1 cellular context compared by ENCODE assay signal in the genomic region with DNA sequence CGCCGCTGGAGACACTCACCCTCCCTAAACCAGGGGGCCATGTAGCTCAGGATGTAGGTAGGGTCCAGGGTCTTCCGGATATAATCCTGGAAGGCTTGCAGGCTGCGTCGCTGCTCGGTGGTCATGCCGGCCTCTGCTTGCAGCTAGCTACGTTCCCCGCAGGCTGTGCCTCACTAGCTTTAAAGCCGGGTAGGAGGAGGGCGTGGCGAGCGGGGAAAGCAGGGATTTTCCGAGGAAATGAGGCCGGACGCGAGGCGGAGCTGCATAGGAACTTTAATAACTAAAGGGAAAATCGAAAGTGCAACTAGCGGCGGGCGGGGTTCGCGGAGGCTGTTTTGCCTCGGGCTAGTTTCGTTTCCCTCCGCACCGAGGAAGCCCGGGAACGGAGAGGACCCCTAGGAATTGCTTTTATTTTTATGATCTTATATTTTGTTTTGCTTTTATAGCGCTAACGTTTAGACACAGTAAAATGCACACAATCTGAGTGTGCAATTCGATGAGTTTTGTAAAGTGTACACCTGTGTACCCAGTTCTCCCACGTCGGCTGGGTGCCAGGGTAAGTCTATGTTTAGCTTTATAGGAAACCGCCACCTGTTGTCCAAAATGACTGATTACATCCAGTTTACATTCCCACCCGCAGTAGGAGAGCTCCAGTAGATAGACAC.
TF ChIP-seq lines count a peak whose summit lies in the region.

TSS of gene RIGI (minus strand) at position 155 of the 665 bp plus-strand sequence. CDS start at position 125, 30 bp downstream.

TF ChIP-seq in HEK293, 187 proteins besides CTCF, POLR2A, EP300 and RAD21 (continued from another document):
- TF ChIP-seq, protein P1, sequence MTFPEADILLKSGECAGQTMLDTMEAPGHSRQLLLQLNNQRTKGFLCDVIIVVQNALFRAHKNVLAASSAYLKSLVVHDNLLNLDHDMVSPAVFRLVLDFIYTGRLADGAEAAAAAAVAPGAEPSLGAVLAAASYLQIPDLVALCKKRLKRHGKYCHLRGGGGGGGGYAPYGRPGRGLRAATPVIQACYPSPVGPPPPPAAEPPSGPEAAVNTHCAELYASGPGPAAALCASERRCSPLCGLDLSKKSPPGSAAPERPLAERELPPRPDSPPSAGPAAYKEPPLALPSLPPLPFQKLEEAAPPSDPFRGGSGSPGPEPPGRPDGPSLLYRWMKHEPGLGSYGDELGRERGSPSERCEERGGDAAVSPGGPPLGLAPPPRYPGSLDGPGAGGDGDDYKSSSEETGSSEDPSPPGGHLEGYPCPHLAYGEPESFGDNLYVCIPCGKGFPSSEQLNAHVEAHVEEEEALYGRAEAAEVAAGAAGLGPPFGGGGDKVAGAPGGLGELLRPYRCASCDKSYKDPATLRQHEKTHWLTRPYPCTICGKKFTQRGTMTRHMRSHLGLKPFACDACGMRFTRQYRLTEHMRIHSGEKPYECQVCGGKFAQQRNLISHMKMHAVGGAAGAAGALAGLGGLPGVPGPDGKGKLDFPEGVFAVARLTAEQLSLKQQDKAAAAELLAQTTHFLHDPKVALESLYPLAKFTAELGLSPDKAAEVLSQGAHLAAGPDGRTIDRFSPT (tag by site-specific recombination; IDR thresholded peaks at IDR 0.05) = peak; percentile 35; the same call in 1 of the 2 replicates
- TF ChIP-seq ZNF660 (tag by site-specific recombination; IDR thresholded peaks at IDR 0.05) (peak; percentile 18; the same call in 1 of the 2 replicates), SP7 (tag by site-specific recombination; IDR thresholded peaks at IDR 0.05) (peak; percentile 53), ZNF513 (tag by site-specific recombination; IDR thresholded peaks at IDR 0.05) (no peak), ZNF510 (tag by site-specific recombination; IDR thresholded peaks at IDR 0.05; ENCODE audit: insufficient replicate concordance) (no peak), ZNF155 (tag by site-specific recombination; IDR thresholded peaks at IDR 0.05) (no peak), ZNF311 (tag by site-specific recombination; IDR thresholded peaks at IDR 0.05; ENCODE audit: borderline replicate concordance) (no peak), ZNF776 (tag by site-specific recombination; IDR thresholded peaks at IDR 0.05; ENCODE audit: borderline replicate concordance) (no peak), PRDM1 (tag by site-specific recombination; IDR thresholded peaks at IDR 0.05) (peak; percentile 68; the same call in 1 of the 2 replicates), ZNF585B (tag by site-specific recombination; IDR thresholded peaks at IDR 0.05) (no peak), KLF10 (tag by site-specific recombination; IDR thresholded peaks at IDR 0.05) (peak; percentile 64), ZNF658 (tag by site-specific recombination; IDR thresholded peaks at IDR 0.05) (no peak), IKZF3 (tag by site-specific recombination; IDR thresholded peaks at IDR 0.05) (peak; percentile 64), ZNF792 (tag by site-specific recombination; IDR thresholded peaks at IDR 0.05) (no peak), TCF7L2 (IDR thresholded peaks at IDR 0.05; ENCODE audit: borderline replicate concordance, low read depth, low read length) (0 out of 2 replicates have a peak, but pooled peaks have one; percentile 15), ZNF560 (tag by site-specific recombination; IDR thresholded peaks at IDR 0.05; ENCODE audit: borderline replicate concordance) (no peak), ZNF248 (tag by site-specific recombination; IDR thresholded peaks at IDR 0.05) (no peak), GLIS1 (tag by site-specific recombination; IDR thresholded peaks at IDR 0.05) (peak; percentile 71), ZFHX2 (tag by site-specific recombination; conservative IDR thresholded peaks at IDR 0.05) (peak; percentile 24; the same call in 1 of the 2 replicates)
- TF ChIP-seq, protein P2, sequence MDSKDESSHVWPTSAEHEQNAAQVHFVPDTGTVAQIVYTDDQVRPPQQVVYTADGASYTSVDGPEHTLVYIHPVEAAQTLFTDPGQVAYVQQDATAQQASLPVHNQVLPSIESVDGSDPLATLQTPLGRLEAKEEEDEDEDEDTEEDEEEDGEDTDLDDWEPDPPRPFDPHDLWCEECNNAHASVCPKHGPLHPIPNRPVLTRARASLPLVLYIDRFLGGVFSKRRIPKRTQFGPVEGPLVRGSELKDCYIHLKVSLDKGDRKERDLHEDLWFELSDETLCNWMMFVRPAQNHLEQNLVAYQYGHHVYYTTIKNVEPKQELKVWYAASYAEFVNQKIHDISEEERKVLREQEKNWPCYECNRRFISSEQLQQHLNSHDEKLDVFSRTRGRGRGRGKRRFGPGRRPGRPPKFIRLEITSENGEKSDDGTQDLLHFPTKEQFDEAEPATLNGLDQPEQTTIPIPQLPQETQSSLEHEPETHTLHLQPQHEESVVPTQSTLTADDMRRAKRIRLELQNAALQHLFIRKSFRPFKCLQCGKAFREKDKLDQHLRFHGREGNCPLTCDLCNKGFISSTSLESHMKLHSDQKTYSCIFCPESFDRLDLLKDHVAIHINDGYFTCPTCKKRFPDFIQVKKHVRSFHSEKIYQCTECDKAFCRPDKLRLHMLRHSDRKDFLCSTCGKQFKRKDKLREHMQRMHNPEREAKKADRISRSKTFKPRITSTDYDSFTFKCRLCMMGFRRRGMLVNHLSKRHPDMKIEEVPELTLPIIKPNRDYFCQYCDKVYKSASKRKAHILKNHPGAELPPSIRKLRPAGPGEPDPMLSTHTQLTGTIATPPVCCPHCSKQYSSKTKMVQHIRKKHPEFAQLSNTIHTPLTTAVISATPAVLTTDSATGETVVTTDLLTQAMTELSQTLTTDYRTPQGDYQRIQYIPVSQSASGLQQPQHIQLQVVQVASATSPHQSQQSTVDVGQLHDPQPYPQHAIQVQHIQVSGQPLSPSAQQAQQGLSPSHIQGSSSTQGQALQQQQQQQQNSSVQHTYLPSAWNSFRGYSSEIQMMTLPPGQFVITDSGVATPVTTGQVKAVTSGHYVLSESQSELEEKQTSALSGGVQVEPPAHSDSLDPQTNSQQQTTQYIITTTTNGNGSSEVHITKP (tag by site-specific recombination; IDR thresholded peaks at IDR 0.05) = peak; percentile 65
- TF ChIP-seq, protein P3, sequence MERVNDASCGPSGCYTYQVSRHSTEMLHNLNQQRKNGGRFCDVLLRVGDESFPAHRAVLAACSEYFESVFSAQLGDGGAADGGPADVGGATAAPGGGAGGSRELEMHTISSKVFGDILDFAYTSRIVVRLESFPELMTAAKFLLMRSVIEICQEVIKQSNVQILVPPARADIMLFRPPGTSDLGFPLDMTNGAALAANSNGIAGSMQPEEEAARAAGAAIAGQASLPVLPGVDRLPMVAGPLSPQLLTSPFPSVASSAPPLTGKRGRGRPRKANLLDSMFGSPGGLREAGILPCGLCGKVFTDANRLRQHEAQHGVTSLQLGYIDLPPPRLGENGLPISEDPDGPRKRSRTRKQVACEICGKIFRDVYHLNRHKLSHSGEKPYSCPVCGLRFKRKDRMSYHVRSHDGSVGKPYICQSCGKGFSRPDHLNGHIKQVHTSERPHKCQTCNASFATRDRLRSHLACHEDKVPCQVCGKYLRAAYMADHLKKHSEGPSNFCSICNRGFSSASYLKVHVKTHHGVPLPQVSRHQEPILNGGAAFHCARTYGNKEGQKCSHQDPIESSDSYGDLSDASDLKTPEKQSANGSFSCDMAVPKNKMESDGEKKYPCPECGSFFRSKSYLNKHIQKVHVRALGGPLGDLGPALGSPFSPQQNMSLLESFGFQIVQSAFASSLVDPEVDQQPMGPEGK (tag by site-specific recombination; IDR thresholded peaks at IDR 0.05) = peak; percentile 41; the same call in 1 of the 2 replicates
- TF ChIP-seq, protein P4, sequence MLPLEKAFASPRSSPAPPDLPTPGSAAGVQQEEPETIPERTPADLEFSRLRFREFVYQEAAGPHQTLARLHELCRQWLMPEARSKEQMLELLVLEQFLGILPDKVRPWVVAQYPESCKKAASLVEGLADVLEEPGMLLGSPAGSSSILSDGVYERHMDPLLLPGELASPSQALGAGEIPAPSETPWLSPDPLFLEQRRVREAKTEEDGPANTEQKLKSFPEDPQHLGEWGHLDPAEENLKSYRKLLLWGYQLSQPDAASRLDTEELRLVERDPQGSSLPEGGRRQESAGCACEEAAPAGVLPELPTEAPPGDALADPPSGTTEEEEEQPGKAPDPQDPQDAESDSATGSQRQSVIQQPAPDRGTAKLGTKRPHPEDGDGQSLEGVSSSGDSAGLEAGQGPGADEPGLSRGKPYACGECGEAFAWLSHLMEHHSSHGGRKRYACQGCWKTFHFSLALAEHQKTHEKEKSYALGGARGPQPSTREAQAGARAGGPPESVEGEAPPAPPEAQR (tag by site-specific recombination; IDR thresholded peaks at IDR 0.05) = no peak
- TF ChIP-seq, protein P5, sequence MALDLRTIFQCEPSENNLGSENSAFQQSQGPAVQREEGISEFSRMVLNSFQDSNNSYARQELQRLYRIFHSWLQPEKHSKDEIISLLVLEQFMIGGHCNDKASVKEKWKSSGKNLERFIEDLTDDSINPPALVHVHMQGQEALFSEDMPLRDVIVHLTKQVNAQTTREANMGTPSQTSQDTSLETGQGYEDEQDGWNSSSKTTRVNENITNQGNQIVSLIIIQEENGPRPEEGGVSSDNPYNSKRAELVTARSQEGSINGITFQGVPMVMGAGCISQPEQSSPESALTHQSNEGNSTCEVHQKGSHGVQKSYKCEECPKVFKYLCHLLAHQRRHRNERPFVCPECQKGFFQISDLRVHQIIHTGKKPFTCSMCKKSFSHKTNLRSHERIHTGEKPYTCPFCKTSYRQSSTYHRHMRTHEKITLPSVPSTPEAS (tag by site-specific recombination; IDR thresholded peaks at IDR 0.05) = no peak
- TF ChIP-seq, protein P6, sequence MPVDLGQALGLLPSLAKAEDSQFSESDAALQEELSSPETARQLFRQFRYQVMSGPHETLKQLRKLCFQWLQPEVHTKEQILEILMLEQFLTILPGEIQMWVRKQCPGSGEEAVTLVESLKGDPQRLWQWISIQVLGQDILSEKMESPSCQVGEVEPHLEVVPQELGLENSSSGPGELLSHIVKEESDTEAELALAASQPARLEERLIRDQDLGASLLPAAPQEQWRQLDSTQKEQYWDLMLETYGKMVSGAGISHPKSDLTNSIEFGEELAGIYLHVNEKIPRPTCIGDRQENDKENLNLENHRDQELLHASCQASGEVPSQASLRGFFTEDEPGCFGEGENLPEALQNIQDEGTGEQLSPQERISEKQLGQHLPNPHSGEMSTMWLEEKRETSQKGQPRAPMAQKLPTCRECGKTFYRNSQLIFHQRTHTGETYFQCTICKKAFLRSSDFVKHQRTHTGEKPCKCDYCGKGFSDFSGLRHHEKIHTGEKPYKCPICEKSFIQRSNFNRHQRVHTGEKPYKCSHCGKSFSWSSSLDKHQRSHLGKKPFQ (tag by site-specific recombination; IDR thresholded peaks at IDR 0.05) = peak; percentile 46; the same call in 1 of the 2 replicates
